ENCODE assay signal across 11 cellular contexts in the genomic region with DNA sequence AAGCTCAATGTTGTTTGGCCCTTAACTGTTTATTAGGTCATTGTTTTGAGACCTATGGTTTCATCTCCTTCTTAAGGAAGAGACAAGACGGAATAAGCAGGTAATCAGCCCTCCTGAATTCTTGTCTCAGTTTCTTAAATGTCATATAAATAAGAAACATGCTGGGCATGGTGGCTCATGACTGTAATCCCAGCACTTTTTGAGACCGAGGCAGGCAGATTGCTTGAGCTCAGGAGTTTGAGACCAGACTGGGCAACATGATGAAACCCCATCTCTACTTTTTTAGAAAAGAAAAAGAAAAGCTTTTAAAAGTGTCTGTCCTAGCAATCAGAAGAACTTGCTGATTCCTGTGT. TPM values are rescaled to one million over a fixed set of nuclear protein-coding genes. Genes with fewer than 3 reads are reported as not detected.
DNase-seq lines count a peak whose midpoint lies in the region; ATAC-seq and TF ChIP-seq lines count a peak whose summit lies in the region.
"Had no signal": no experiment of that assay in that cellular context is flagged by ENCODE, and none has a peak within 500 bp of the region (broad histone marks: within the 10 kb centered on the region; RNA-seq: fewer than 3 reads in every experiment).

No MANE protein-coding gene starts in this region.

- POLR2A ChIA-PET in activated CD4-positive, alpha-beta T cell treated with anti-CD3 and anti-CD28 coated beads, Interleukin-2, amount 10 ng/mL, durations not matched to agents 7 days and 5 days (lab: Charles Lee) = interaction anchor here (0.6 to 1.3 kb wide), 2 partner anchors 12 to 257 kb away, joined by 3 read pairs; no protein-coding TSS in a partner anchor
- POLR2A ChIA-PET in HEK293 (lab: Yijun Ruan, JAX) = interaction anchor here (1.2 to 1.4 kb wide), 2 partner anchors 195 to 272 kb away, joined by 3 to 4 read pairs; a partner anchor contains a TSS
- POLR2A ChIA-PET in activated naive CD8-positive, alpha-beta T cell treated with anti-CD3 and anti-CD28 coated beads, Interleukin-2, amount 10 ng/mL, durations not matched to agents 7 days and 5 days (lab: Charles Lee) = interaction anchor here (0.6 to 1.9 kb wide), 16 partner anchors 10 to 576 kb away, joined by 3 to 13 read pairs (median 4); a partner anchor contains a TSS

- peak overlapping the region; percentile 45 for H3K4me3 Mint-ChIP-seq in activated CD4-positive, alpha-beta T cell treated with anti-CD3 and anti-CD28 coated beads, Interleukin-2, amount 10 ng/mL, durations not matched to agents 7 days and 5 days
- peak overlapping the region; percentile 78 for H3K4me3 Mint-ChIP-seq in activated naive CD8-positive, alpha-beta T cell treated with anti-CD3 and anti-CD28 coated beads, Interleukin-2, amount 10 ng/mL, durations not matched to agents 7 days and 5 days
- no peak overlapping the region for H3K4me3 Mint-ChIP-seq in osteocyte (ENCODE audit: unreplicated experiment)

- H3K27me3 ChIP-seq in neutrophil (no peaks in the 10 kb centered on the region), brain microvascular endothelial cell (replicated peaks) (no peaks in the 10 kb centered on the region)
- H3K27me3 ChIP-seq: testis had no signal

- in situ Hi-C loops in brain microvascular endothelial cell (cut with HindIII; ENCODE audit: low pct_ligation_motif_present, low sequenced_read_pairs) = loop anchor here (10.0 kb wide), 1 partner anchor 194 kb away; no protein-coding TSS in a partner anchor

- peaks cover 43% of the 10 kb centered on the region for H3K36me3 Mint-ChIP-seq in activated CD4-positive, alpha-beta T cell treated with anti-CD3 and anti-CD28 coated beads, Interleukin-2, amount 10 ng/mL, durations not matched to agents 7 days and 5 days (ENCODE audit: low read depth)
- peaks cover 16% of the 10 kb centered on the region for H3K36me3 Mint-ChIP-seq in activated naive CD8-positive, alpha-beta T cell treated with anti-CD3 and anti-CD28 coated beads, Interleukin-2, amount 10 ng/mL, durations not matched to agents 7 days and 5 days
- peaks cover 4% of the 10 kb centered on the region for H3K36me3 Mint-ChIP-seq in osteocyte (ENCODE audit: unreplicated experiment)

- no peak for ATAC-seq in activated naive CD8-positive, alpha-beta T cell treated with anti-CD3 and anti-CD28 coated beads, Interleukin-2, amount 10 ng/mL, durations not matched to agents 7 days and 5 days (ENCODE audit: low read depth)

- peak overlapping the region; percentile 88 for H3K27ac Mint-ChIP-seq in activated CD4-positive, alpha-beta T cell treated with anti-CD3 and anti-CD28 coated beads, Interleukin-2, amount 10 ng/mL, durations not matched to agents 7 days and 5 days
- peak overlapping the region; percentile 94 for H3K27ac Mint-ChIP-seq in activated naive CD8-positive, alpha-beta T cell treated with anti-CD3 and anti-CD28 coated beads, Interleukin-2, amount 10 ng/mL, durations not matched to agents 7 days and 5 days
- H3K27ac Mint-ChIP-seq in osteocyte (ENCODE audit: unreplicated experiment) = no peak overlapping the region

- no peak for DNase-seq in activated CD4-positive, alpha-beta T cell treated with anti-CD3 and anti-CD28 coated beads, Interleukin-2, amount 10 ng/mL, durations not matched to agents 7 days and 5 days
- DNase-seq in activated CD4-positive, alpha-beta T cell treated with anti-CD3 and anti-CD28 coated beads for 48 hours = no peak
- no peak for DNase-seq in activated naive CD8-positive, alpha-beta T cell treated with anti-CD3 and anti-CD28 coated beads, Interleukin-2, amount 10 ng/mL, durations not matched to agents 7 days and 5 days
- DNase-seq in NCI-H345 (lab: John Stamatoyannopoulos, UW) (no peak), brain microvascular endothelial cell (no peak), osteocyte (ENCODE audit: extremely low spot score, unreplicated experiment) (no peak)
- DNase-seq: GF-D8 had no signal

- no peaks in the 10 kb centered on the region for H3K27me3 Mint-ChIP-seq in activated CD4-positive, alpha-beta T cell treated with anti-CD3 and anti-CD28 coated beads, Interleukin-2, amount 10 ng/mL, durations not matched to agents 7 days and 5 days
- no peaks in the 10 kb centered on the region for H3K27me3 Mint-ChIP-seq in activated naive CD8-positive, alpha-beta T cell treated with anti-CD3 and anti-CD28 coated beads, Interleukin-2, amount 10 ng/mL, durations not matched to agents 7 days and 5 days
- no peaks in the 10 kb centered on the region for H3K27me3 Mint-ChIP-seq in osteocyte (ENCODE audit: unreplicated experiment)

- H3K4me1 ChIP-seq in HEK293 (ENCODE audit: control insufficient read depth, insufficient read depth, low read length) (peaks cover 7% of the 10 kb centered on the region; the same call in 1 of the 2 replicates), neutrophil (ENCODE audit: control insufficient read depth in 1 of 2, insufficient read depth in 1 of 2, low read depth in 1 of 2, low read length in 1 of 2) (peaks cover 11 to 16% of the 10 kb centered on the region in 2 experiments)

- CTCF ChIA-PET in activated CD4-positive, alpha-beta T cell treated with anti-CD3 and anti-CD28 coated beads, Interleukin-2, amount 10 ng/mL, durations not matched to agents 7 days and 5 days (lab: Charles Lee) = interaction anchor here (0.6 to 2.2 kb wide), 27 partner anchors 9 to 377 kb away, joined by 3 to 15 read pairs (median 4); a partner anchor contains a TSS
- CTCF ChIA-PET in HEK293 (lab: Yijun Ruan, JAX) = interaction anchor here (0.5 to 3.0 kb wide), 30 partner anchors 9 to 498 kb away, joined by 3 to 18 read pairs (median 4); a partner anchor contains a TSS

- no peaks in the 10 kb centered on the region for H3K9me3 Mint-ChIP-seq in activated CD4-positive, alpha-beta T cell treated with anti-CD3 and anti-CD28 coated beads, Interleukin-2, amount 10 ng/mL, durations not matched to agents 7 days and 5 days
- no peaks in the 10 kb centered on the region for H3K9me3 Mint-ChIP-seq in activated naive CD8-positive, alpha-beta T cell treated with anti-CD3 and anti-CD28 coated beads, Interleukin-2, amount 10 ng/mL, durations not matched to agents 7 days and 5 days
- H3K9me3 Mint-ChIP-seq in osteocyte (ENCODE audit: unreplicated experiment) = no peaks in the 10 kb centered on the region

- no peaks in the 10 kb centered on the region for H3K9me3 ChIP-seq in HEK293 (ENCODE audit: control insufficient read depth, insufficient read depth, low read depth, low read length)
- no peaks in the 10 kb centered on the region for H3K9me3 ChIP-seq in neutrophil
- H3K9me3 ChIP-seq: testis had no signal

- H3K36me3 ChIP-seq in HEK293 (ENCODE audit: control insufficient read depth in 2 of 2, insufficient read depth in 1 of 2, low read length in 2 of 2) (peaks cover 28 to 41% of the 10 kb centered on the region in 2 experiments; a peak in 2 of 3 replicates), neutrophil (no peaks in the 10 kb centered on the region), brain microvascular endothelial cell (replicated peaks) (peaks cover 3% of the 10 kb centered on the region)

- no peak overlapping the region for H3K4me3 ChIP-seq in HEK293 (ENCODE audit: low read depth, low read length)
- H3K4me3 ChIP-seq in neutrophil (ENCODE audit: low read depth in 1 of 2, low read length in 1 of 2) = no peak overlapping the region
- H3K4me3 ChIP-seq in brain microvascular endothelial cell (ENCODE audit: low read depth, low read length) = no peak overlapping the region
- H3K4me3 ChIP-seq: testis had no signal

- peaks cover 56% of the 10 kb centered on the region for H3K4me1 Mint-ChIP-seq in activated CD4-positive, alpha-beta T cell treated with anti-CD3 and anti-CD28 coated beads, Interleukin-2, amount 10 ng/mL, durations not matched to agents 7 days and 5 days
- H3K4me1 Mint-ChIP-seq in activated naive CD8-positive, alpha-beta T cell treated with anti-CD3 and anti-CD28 coated beads, Interleukin-2, amount 10 ng/mL, durations not matched to agents 7 days and 5 days = peaks cover 48% of the 10 kb centered on the region
- peaks cover 36% of the 10 kb centered on the region for H3K4me1 Mint-ChIP-seq in osteocyte (ENCODE audit: unreplicated experiment)

- TF ChIP-seq CTCF in HEK293 (tag by site-specific recombination; IDR thresholded peaks at IDR 0.05) (no peak), neutrophil (IDR thresholded peaks at IDR 0.05) (no peak), brain microvascular endothelial cell (IDR thresholded peaks at IDR 0.05; ENCODE audit: low read depth, low read length, missing control alignments) (no peak), osteocyte (IDR thresholded peaks at IDR 0.05) (no peak)

- H3K27ac ChIP-seq in HEK293 (ENCODE audit: extremely low read depth, low read depth, low read length) (no peak overlapping the region), neutrophil (peak overlapping the region; percentile 1), brain microvascular endothelial cell (no peak overlapping the region)
- H3K27ac ChIP-seq: testis, WERI-Rb-1 had no signal

TF ChIP-seq in HEK293, 187 proteins besides CTCF, POLR2A, EP300 and RAD21 (continues in another document):
- TF ChIP-seq, protein P1, sequence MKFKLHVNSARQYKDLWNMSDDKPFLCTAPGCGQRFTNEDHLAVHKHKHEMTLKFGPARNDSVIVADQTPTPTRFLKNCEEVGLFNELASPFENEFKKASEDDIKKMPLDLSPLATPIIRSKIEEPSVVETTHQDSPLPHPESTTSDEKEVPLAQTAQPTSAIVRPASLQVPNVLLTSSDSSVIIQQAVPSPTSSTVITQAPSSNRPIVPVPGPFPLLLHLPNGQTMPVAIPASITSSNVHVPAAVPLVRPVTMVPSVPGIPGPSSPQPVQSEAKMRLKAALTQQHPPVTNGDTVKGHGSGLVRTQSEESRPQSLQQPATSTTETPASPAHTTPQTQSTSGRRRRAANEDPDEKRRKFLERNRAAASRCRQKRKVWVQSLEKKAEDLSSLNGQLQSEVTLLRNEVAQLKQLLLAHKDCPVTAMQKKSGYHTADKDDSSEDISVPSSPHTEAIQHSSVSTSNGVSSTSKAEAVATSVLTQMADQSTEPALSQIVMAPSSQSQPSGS (tag by site-specific recombination; IDR thresholded peaks at IDR 0.05; ENCODE audit: low read depth) = 0 out of 2 replicates have a peak, but pooled peaks have one; percentile 7

RNA-seq across cellular contexts. Expression of a gene that starts 5.1 kb away (rescaled TPM):
- 10 to 100 TPM; 29.2 to 30.8 TPM for total RNA-seq in activated CD4-positive, alpha-beta T cell treated with anti-CD3 and anti-CD28 coated beads, Interleukin-2, amount 10 ng/mL, durations not matched to agents 7 days and 5 days
- 10 to 100 TPM; 41.2 to 42.1 TPM for total RNA-seq in activated naive CD8-positive, alpha-beta T cell treated with anti-CD3 and anti-CD28 coated beads, Interleukin-2, amount 10 ng/mL, durations not matched to agents 7 days and 5 days
- total RNA-seq in osteocyte = 14.3 and 18.0 TPM in 2 replicates

RNA-seq across cellular contexts. Expression of a gene that starts 5.4 kb away (rescaled TPM):
- total RNA-seq in activated CD4-positive, alpha-beta T cell treated with anti-CD3 and anti-CD28 coated beads, Interleukin-2, amount 10 ng/mL, durations not matched to agents 7 days and 5 days = 100 to 1,000 TPM; 134 to 162 TPM
- total RNA-seq in activated naive CD8-positive, alpha-beta T cell treated with anti-CD3 and anti-CD28 coated beads, Interleukin-2, amount 10 ng/mL, durations not matched to agents 7 days and 5 days = 100 to 1,000 TPM; 121 to 131 TPM
- 33.9 and 39.1 TPM in 2 replicates for total RNA-seq in osteocyte

RNA-seq across cellular contexts. Expression of a gene that starts 33.4 kb away (rescaled TPM):
- total RNA-seq in activated CD4-positive, alpha-beta T cell treated with anti-CD3 and anti-CD28 coated beads, Interleukin-2, amount 10 ng/mL, durations not matched to agents 7 days and 5 days = 10 to 100 TPM; 28.7 to 34.3 TPM
- 10 to 100 TPM; 31.7 to 32.3 TPM for total RNA-seq in activated naive CD8-positive, alpha-beta T cell treated with anti-CD3 and anti-CD28 coated beads, Interleukin-2, amount 10 ng/mL, durations not matched to agents 7 days and 5 days
- total RNA-seq in osteocyte = 214 and 220 TPM in 2 replicates
